20 cellular contexts compared by ENCODE assay signal in the genomic region with DNA sequence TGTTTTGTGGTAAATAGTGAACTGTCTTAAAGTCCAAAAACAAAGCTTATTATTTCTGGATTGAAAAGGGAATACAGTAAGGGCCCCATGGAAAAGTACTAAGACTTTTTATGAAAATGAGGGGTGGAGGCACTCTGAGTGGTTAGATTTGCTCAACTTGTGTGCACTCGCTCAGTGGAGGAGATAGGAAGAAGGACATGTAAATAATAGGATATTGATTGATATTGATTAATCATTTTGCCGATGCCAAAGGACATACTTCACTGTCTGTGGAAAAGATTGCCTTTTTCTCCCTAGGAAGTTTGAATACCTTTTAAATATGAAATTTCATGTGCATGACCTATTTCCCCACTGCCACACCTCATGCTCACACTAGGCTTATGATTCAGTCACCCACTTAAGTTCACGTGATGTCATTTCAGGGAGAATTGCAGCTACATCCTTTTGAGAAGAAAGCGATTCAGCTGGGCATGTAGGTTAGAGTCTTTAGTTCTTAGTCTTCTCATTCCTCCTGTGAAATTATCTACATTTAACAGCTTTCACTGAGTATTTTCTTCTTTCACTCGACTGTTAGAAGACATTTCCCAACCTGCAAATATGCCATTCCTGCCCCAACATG. TPM values are rescaled to one million over a fixed set of nuclear protein-coding genes. Genes with fewer than 3 reads are reported as not detected.
DNase-seq lines count a peak whose midpoint lies in the region; ATAC-seq and TF ChIP-seq lines count a peak whose summit lies in the region.
"Had no signal": no experiment of that assay in that cellular context is flagged by ENCODE, and none has a peak within 500 bp of the region (broad histone marks: within the 10 kb centered on the region; RNA-seq: fewer than 3 reads in every experiment).

No MANE protein-coding gene starts in this region.

- peak overlapping the region; percentile 83 for H3K27ac Mint-ChIP-seq in activated T-cell treated with anti-CD3 and anti-CD28 coated beads, Interleukin-2, amount 50 U/mL, for 24 hours
- H3K27ac Mint-ChIP-seq in glutamatergic neuron (ENCODE audit: unreplicated experiment) = no peak overlapping the region
- H3K27ac Mint-ChIP-seq: stimulated activated memory B cell treated with anti-CD40 and anti-IgM and Interleukin-4, amounts not matched to agents 10 μg/mL and 1 μg/mL and 100 μg/mL, for 72 hours had no signal

- no peaks in the 10 kb centered on the region for H3K9me3 Mint-ChIP-seq in activated T-cell treated with anti-CD3 and anti-CD28 coated beads, Interleukin-2, amount 50 U/mL, for 24 hours
- no peaks in the 10 kb centered on the region for H3K9me3 Mint-ChIP-seq in activated T-cell treated with anti-CD3 and anti-CD28 coated beads, Interleukin-2, amount 50 U/mL, for 4 hours
- H3K9me3 Mint-ChIP-seq in glutamatergic neuron (ENCODE audit: unreplicated experiment) = no peaks in the 10 kb centered on the region
- H3K9me3 Mint-ChIP-seq: stimulated activated memory B cell treated with anti-CD40 and anti-IgM and Interleukin-4, amounts not matched to agents 10 μg/mL and 1 μg/mL and 100 μg/mL, for 72 hours had no signal

- H3K4me3 ChIP-seq in Loucy (ENCODE audit: low read length, poor library complexity, severe bottlenecking) (peak overlapping the region; percentile 18), cardiac fibroblast (replicated peaks in 1 of 2; ENCODE audit: low read depth in 2 of 2, low read length in 2 of 2) (no peak overlapping the region), smooth muscle cell (no peak overlapping the region), heart left ventricle (no peak overlapping the region)

- H3K4me1 ChIP-seq in Loucy (ENCODE audit: insufficient read depth, low read length, poor library complexity, severe bottlenecking) (peaks cover 31% of the 10 kb centered on the region), smooth muscle cell (ENCODE audit: low read depth) (peaks cover 10% of the 10 kb centered on the region), heart left ventricle (peaks cover 0 to 56% (median 27%) of the 10 kb centered on the region in 12 donors)

- no peak for DNase-seq in activated T-cell treated with anti-CD3 and anti-CD28 coated beads, Interleukin-2, amount 50 U/mL, for 24 hours
- DNase-seq in activated T-cell treated with anti-CD3 and anti-CD28 coated beads, Interleukin-2, amount 50 U/mL, for 4 hours = no peak
- peak; percentile 2 to 24 for DNase-seq in cardiac fibroblast (ENCODE audit: low read depth in 2 of 2)
- no peak for DNase-seq in smooth muscle cell (lab: John Stamatoyannopoulos, UW; ENCODE audit: unreplicated experiment)
- no peak for DNase-seq in heart left ventricle
- no peak for DNase-seq in NCI-H526 (lab: John Stamatoyannopoulos, UW)
- no peak for DNase-seq in glutamatergic neuron
- DNase-seq: activated CD8-positive, alpha-beta memory T cell treated with anti-CD3 and anti-CD28 coated beads for 24 hours; activated effector memory CD4-positive, alpha-beta T cell treated with Interleukin-2 at 50 U/mL for 16 hours; CD4-positive, alpha-beta memory T cell; cortex of kidney; DMS79 treated with DMSO at 0.1 percent for 48 hours; foreskin melanocyte; left colon; NCI-H2081 treated with DMSO at 0.1 percent for 48 hours; NCI-H510A treated with DMSO at 0.1 percent for 48 hours; SHP77; stimulated activated CD4-positive, alpha-beta T cell treated with anti-CD3 and anti-CD28 coated beads, Interleukin-15, amount 100 ng/mL, for 24 hours had no signal

- peaks cover 66% of the 10 kb centered on the region for H3K36me3 Mint-ChIP-seq in activated T-cell treated with anti-CD3 and anti-CD28 coated beads, Interleukin-2, amount 50 U/mL, for 24 hours (ENCODE audit: low read depth)
- peaks cover 21% of the 10 kb centered on the region for H3K36me3 Mint-ChIP-seq in activated T-cell treated with anti-CD3 and anti-CD28 coated beads, Interleukin-2, amount 50 U/mL, for 4 hours (ENCODE audit: insufficient read depth)
- H3K36me3 Mint-ChIP-seq in glutamatergic neuron (ENCODE audit: unreplicated experiment) = no peaks in the 10 kb centered on the region

- ATAC-seq in activated T-cell treated with anti-CD3 and anti-CD28 coated beads, Interleukin-2, amount 50 U/mL, for 4 hours = no peak
- ATAC-seq in heart left ventricle = no peak
- ATAC-seq: left colon; stimulated activated memory B cell treated with anti-CD40 and anti-IgM and Interleukin-4, amounts not matched to agents 10 μg/mL and 1 μg/mL and 100 μg/mL, for 72 hours had no signal

- H2AFZ ChIP-seq in Loucy (ENCODE audit: low read length) (no peak overlapping the region), smooth muscle cell (ENCODE audit: low read depth) (no peak overlapping the region)

- H3K9ac ChIP-seq in Loucy (ENCODE audit: low read depth, low read length, poor library complexity, severe bottlenecking) (no peak overlapping the region), smooth muscle cell (ENCODE audit: low read depth) (no peak overlapping the region)

- peak overlapping the region; percentile 39 for H3K27ac ChIP-seq in smooth muscle cell (ENCODE audit: low read depth)
- H3K27ac ChIP-seq in heart left ventricle = no peak overlapping the region

- no peaks in the 10 kb centered on the region for H3K27me3 ChIP-seq in Loucy (ENCODE audit: insufficient read depth, low read length, poor library complexity, severe bottlenecking)
- no peaks in the 10 kb centered on the region for H3K27me3 ChIP-seq in smooth muscle cell (ENCODE audit: low read depth)
- H3K27me3 ChIP-seq in heart left ventricle = no peaks in the 10 kb centered on the region

- H3K9me2 ChIP-seq in Loucy (replicated peaks; ENCODE audit: low read depth, low read length) = no peaks in the 10 kb centered on the region

- TF ChIP-seq CTCF in Loucy (conservative IDR thresholded peaks at IDR 0.05; ENCODE audit: low read length) (no peak), cardiac fibroblast (IDR thresholded peaks at IDR 0.05; ENCODE audit: low read depth, low read length) (no peak), smooth muscle cell (IDR thresholded peaks at IDR 0.05; ENCODE audit: borderline replicate concordance, insufficient read depth, poor library complexity, severe bottlenecking) (no peak), heart left ventricle (IDR thresholded peaks at IDR 0.05) (no peak), glutamatergic neuron (IDR thresholded peaks at IDR 0.05; ENCODE audit: partially characterized antibody, unreplicated experiment) (no peak)

- peaks cover 18% of the 10 kb centered on the region; the same call in 1 of the 2 replicates for H3K36me3 ChIP-seq in Loucy (ENCODE audit: insufficient read depth, low read length)
- no peaks in the 10 kb centered on the region for H3K36me3 ChIP-seq in smooth muscle cell (ENCODE audit: low read depth)
- peaks cover 0 to 28% (median 3%) of the 10 kb centered on the region in 9 donors for H3K36me3 ChIP-seq in heart left ventricle

- no peak overlapping the region for H3K4me3 Mint-ChIP-seq in activated T-cell treated with anti-CD3 and anti-CD28 coated beads, Interleukin-2, amount 50 U/mL, for 24 hours
- H3K4me3 Mint-ChIP-seq in activated T-cell treated with anti-CD3 and anti-CD28 coated beads, Interleukin-2, amount 50 U/mL, for 4 hours = no peak overlapping the region
- H3K4me3 Mint-ChIP-seq in glutamatergic neuron (ENCODE audit: unreplicated experiment) = no peak overlapping the region
- H3K4me3 Mint-ChIP-seq: stimulated activated memory B cell treated with anti-CD40 and anti-IgM and Interleukin-4, amounts not matched to agents 10 μg/mL and 1 μg/mL and 100 μg/mL, for 72 hours had no signal

- TF ChIP-seq POLR2A in heart left ventricle (IDR thresholded peaks at IDR 0.05) = no peak

- H3K4me1 Mint-ChIP-seq in activated T-cell treated with anti-CD3 and anti-CD28 coated beads, Interleukin-2, amount 50 U/mL, for 24 hours (ENCODE audit: low read depth) = peaks cover 66% of the 10 kb centered on the region
- peaks cover 50% of the 10 kb centered on the region for H3K4me1 Mint-ChIP-seq in activated T-cell treated with anti-CD3 and anti-CD28 coated beads, Interleukin-2, amount 50 U/mL, for 4 hours (ENCODE audit: low read depth)
- peaks cover 3% of the 10 kb centered on the region for H3K4me1 Mint-ChIP-seq in glutamatergic neuron (ENCODE audit: low read depth, unreplicated experiment)

- H3F3A ChIP-seq in Loucy (ENCODE audit: low read depth) (no peaks in the 10 kb centered on the region), smooth muscle cell (ENCODE audit: low read depth) (no peaks in the 10 kb centered on the region)

- H3K4me2 ChIP-seq in Loucy (ENCODE audit: low read depth, low read length, poor library complexity, severe bottlenecking) (peak overlapping the region; percentile 95), smooth muscle cell (no peak overlapping the region)

- intact Hi-C loops in heart left ventricle (cut with DNase I) = no loop called here

- 73% methylated on average over 5 of the region's 5 CpGs for WGBS in smooth muscle cell (ENCODE audit: low lambda C conversion rate)
- WGBS in heart left ventricle, 4 donors = 73 to 88% (median 85%) methylated on average over 5 of the region's 5 CpGs

- H3K9me3 ChIP-seq in Loucy (ENCODE audit: insufficient read depth, low read depth, low read length) = no peaks in the 10 kb centered on the region
- H3K9me3 ChIP-seq in smooth muscle cell (replicated peaks; ENCODE audit: low read depth) = no peaks in the 10 kb centered on the region
- no peaks in the 10 kb centered on the region for H3K9me3 ChIP-seq in heart left ventricle

- H3K27me3 Mint-ChIP-seq in activated T-cell treated with anti-CD3 and anti-CD28 coated beads, Interleukin-2, amount 50 U/mL, for 24 hours = no peaks in the 10 kb centered on the region
- no peaks in the 10 kb centered on the region for H3K27me3 Mint-ChIP-seq in activated T-cell treated with anti-CD3 and anti-CD28 coated beads, Interleukin-2, amount 50 U/mL, for 4 hours (ENCODE audit: low read depth)
- H3K27me3 Mint-ChIP-seq in glutamatergic neuron (ENCODE audit: unreplicated experiment) = no peaks in the 10 kb centered on the region
- H3K27me3 Mint-ChIP-seq: CD4-positive, alpha-beta memory T cell; stimulated activated memory B cell treated with anti-CD40 and anti-IgM and Interleukin-4, amounts not matched to agents 10 μg/mL and 1 μg/mL and 100 μg/mL, for 72 hours had no signal

- peaks cover 33% of the 10 kb centered on the region for H4K20me1 ChIP-seq in Loucy (ENCODE audit: insufficient read depth, low read length, poor library complexity, severe bottlenecking)
- H4K20me1 ChIP-seq in smooth muscle cell (ENCODE audit: low read depth) = peaks cover 45% of the 10 kb centered on the region

- H3K79me2 ChIP-seq in Loucy (ENCODE audit: insufficient read depth, low read length) (peaks cover 85% of the 10 kb centered on the region), smooth muscle cell (ENCODE audit: low read depth) (peaks cover 56% of the 10 kb centered on the region)

RNA-seq across cellular contexts. Expression of gene MTR, which starts 5.0 kb away (rescaled TPM):
- total RNA-seq in activated T-cell treated with anti-CD3 and anti-CD28 coated beads, Interleukin-2, amount 50 U/mL, for 4 hours = 10 to 100 TPM; 34.2 to 40.1 (median 39.0) TPM
- total RNA-seq in smooth muscle cell (18.3 and 25.2 TPM in 2 replicates), heart left ventricle (10 to 100 TPM; 30.8 to 84.2 (median 51.4) TPM), glutamatergic neuron (ENCODE audit: unreplicated experiment) (33.2 TPM)
- polyA plus RNA-seq in smooth muscle cell (10.7 and 12.0 TPM in 2 replicates), heart left ventricle (10 to 100 TPM; 11.8 to 12.8 TPM)

Comparison
In these comparisons a context has a peak if more than half of its experiments do, and no peak if none do; other contexts are left out.
1. DNase-seq: peak in cardiac fibroblast (2 of 2); none in activated T-cell treated with anti-CD3 and anti-CD28 coated beads, Interleukin-2, amount 50 U/mL, for 24 hours (single experiment), activated T-cell treated with anti-CD3 and anti-CD28 coated beads, Interleukin-2, amount 50 U/mL, for 4 hours (single experiment), smooth muscle cell (single experiment), heart left ventricle (0 of 5), NCI-H526 (0 of 2) and glutamatergic neuron (single experiment).